Comparison of ENCODE assay signal across 1 cellular context in genomic region chr6:158703840-158704822, GRCh38.
TF ChIP-seq lines count a peak whose summit lies in the region.

No MANE protein-coding gene starts in this region.

TF ChIP-seq in HEK293, 187 proteins besides CTCF, POLR2A, EP300 and RAD21 (continued from another document and continues in another):
- TF ChIP-seq ZBTB10 (tag by site-specific recombination; IDR thresholded peaks at IDR 0.05) = peak; percentile 75
- TF ChIP-seq KLF8 (tag by site-specific recombination; IDR thresholded peaks at IDR 0.05) = peak; percentile 86; the same call in 1 of the 2 replicates
- no peak for TF ChIP-seq TRIM28 (IDR thresholded peaks at IDR 0.05; ENCODE audit: borderline replicate concordance, low read length)
- TF ChIP-seq ZNF292 (tag by site-specific recombination; IDR thresholded peaks at IDR 0.05; ENCODE audit: borderline replicate concordance, low read depth) = no peak
- peak; percentile 83 for TF ChIP-seq ZNF561 (tag by site-specific recombination; IDR thresholded peaks at IDR 0.05; ENCODE audit: borderline replicate concordance)
- no peak for TF ChIP-seq TSHZ1 (tag by site-specific recombination; IDR thresholded peaks at IDR 0.05; ENCODE audit: borderline replicate concordance)
- TF ChIP-seq KLF10 (tag by site-specific recombination; IDR thresholded peaks at IDR 0.05) = peak; percentile 45; the same call in 1 of the 2 replicates
- TF ChIP-seq ZNF394 (tag by site-specific recombination; IDR thresholded peaks at IDR 0.05; ENCODE audit: borderline replicate concordance) = peak; percentile 54
- peak; percentile 84 for TF ChIP-seq ZNF335 (tag by site-specific recombination; conservative IDR thresholded peaks at IDR 0.05)
- TF ChIP-seq ZNF169 (tag by site-specific recombination; IDR thresholded peaks at IDR 0.05) = no peak
- TF ChIP-seq ZIC2 (tag by site-specific recombination; IDR thresholded peaks at IDR 0.05) = peak; percentile 84
- no peak for TF ChIP-seq HOXD13 (CRISPR knock-in tag; IDR thresholded peaks at IDR 0.05; ENCODE audit: borderline replicate concordance)
- no peak for TF ChIP-seq ZNF514 (tag by site-specific recombination; IDR thresholded peaks at IDR 0.05)
- TF ChIP-seq BCL11A (tag by site-specific recombination; IDR thresholded peaks at IDR 0.05; ENCODE audit: low read depth) = peak; percentile 85
- peak; percentile 63; the same call in 1 of the 2 replicates for TF ChIP-seq ZEB2 (tag by site-specific recombination; IDR thresholded peaks at IDR 0.05)
- no peak for TF ChIP-seq ZNF610 (tag by site-specific recombination; IDR thresholded peaks at IDR 0.05; ENCODE audit: borderline replicate concordance)
- TF ChIP-seq RBAK (tag by site-specific recombination; IDR thresholded peaks at IDR 0.05) = no peak
- no peak for TF ChIP-seq BCL6B (tag by site-specific recombination; IDR thresholded peaks at IDR 0.05)
- TF ChIP-seq KLF1 (tag by site-specific recombination; IDR thresholded peaks at IDR 0.05) = peak; percentile 70; the same call in 1 of the 2 replicates
- peak; percentile 99 for TF ChIP-seq MZF1 (tag by site-specific recombination; IDR thresholded peaks at IDR 0.05; ENCODE audit: borderline replicate concordance)
- no peak for TF ChIP-seq ZNF645 (tag by site-specific recombination; IDR thresholded peaks at IDR 0.05)
- no peak for TF ChIP-seq OSR2 (tag by site-specific recombination; IDR thresholded peaks at IDR 0.05)
- TF ChIP-seq EGR2 (tag by site-specific recombination; IDR thresholded peaks at IDR 0.05; ENCODE audit: low read depth) = peak; percentile 13; the same call in 1 of the 2 replicates
- TF ChIP-seq PRDM2 (tag by site-specific recombination; IDR thresholded peaks at IDR 0.05; ENCODE audit: borderline replicate concordance) = no peak
- TF ChIP-seq ZNF776 (tag by site-specific recombination; IDR thresholded peaks at IDR 0.05; ENCODE audit: borderline replicate concordance) = no peak
- no peak for TF ChIP-seq ZNF449 (tag by site-specific recombination; IDR thresholded peaks at IDR 0.05)
- no peak for TF ChIP-seq ZNF18 (tag by site-specific recombination; IDR thresholded peaks at IDR 0.05)
- TF ChIP-seq MYNN (tag by site-specific recombination; IDR thresholded peaks at IDR 0.05; ENCODE audit: borderline replicate concordance) = peak; percentile 51; the same call in 1 of the 2 replicates
- peak; percentile 76 for TF ChIP-seq GLIS1 (tag by site-specific recombination; IDR thresholded peaks at IDR 0.05)
- 0 out of 2 replicates have a peak, but pooled peaks have one; percentile 26 for TF ChIP-seq ZNF639 (tag by site-specific recombination; IDR thresholded peaks at IDR 0.05)
- 0 out of 2 replicates have a peak, but pooled peaks have one; percentile 43 for TF ChIP-seq ZFP69B (tag by site-specific recombination; IDR thresholded peaks at IDR 0.05)
- TF ChIP-seq ELK4 (IDR thresholded peaks at IDR 0.05; ENCODE audit: borderline replicate concordance, low read depth, low read length) = no peak
- TF ChIP-seq ZNF2 (tag by site-specific recombination; IDR thresholded peaks at IDR 0.05) = peak; percentile 94
- 0 out of 2 replicates have a peak, but pooled peaks have one; percentile 52 for TF ChIP-seq KLF16 (tag by site-specific recombination; IDR thresholded peaks at IDR 0.05)
- no peak for TF ChIP-seq ZNF19 (tag by site-specific recombination; IDR thresholded peaks at IDR 0.05; ENCODE audit: low read depth)
- TF ChIP-seq BCL11B (tag by site-specific recombination; IDR thresholded peaks at IDR 0.05; ENCODE audit: low read depth) = peak; percentile 64; the same call in 1 of the 2 replicates
- TF ChIP-seq ZNF37A (tag by site-specific recombination; IDR thresholded peaks at IDR 0.05) = peak; percentile 59; the same call in 1 of the 2 replicates
